ENCODE assay signal across 16 cellular contexts in genomic region chr5:170327168-170327567, GRCh38. TPM values are rescaled to one million over a fixed set of nuclear protein-coding genes. Genes with fewer than 3 reads are reported as not detected.
DNase-seq lines count a peak whose midpoint lies in the region; ATAC-seq and TF ChIP-seq lines count a peak whose summit lies in the region.
"Had no signal": no experiment of that assay in that cellular context is flagged by ENCODE, and none has a peak within 500 bp of the region (broad histone marks: within the 10 kb centered on the region; RNA-seq: fewer than 3 reads in every experiment).

No MANE protein-coding gene starts in this region.

- H3K4me1 ChIP-seq in Karpas-422 (ENCODE audit: low read length) (peaks cover 29% of the 10 kb centered on the region), smooth muscle cell (ENCODE audit: low read depth) (no peaks in the 10 kb centered on the region), PC-3 (ENCODE audit: insufficient read depth, low read length) (no peaks in the 10 kb centered on the region)
- H3K4me1 ChIP-seq: pancreas had no signal

- H3K9me2 ChIP-seq in Karpas-422 (replicated peaks; ENCODE audit: insufficient read depth, low read length) (no peaks in the 10 kb centered on the region), PC-3 (replicated peaks; ENCODE audit: low read length) (no peaks in the 10 kb centered on the region)

- WGBS in smooth muscle cell (ENCODE audit: low lambda C conversion rate) = 70% methylated on average over 4 of the region's 4 CpGs

- H3K4me3 ChIP-seq in Karpas-422 (ENCODE audit: low read length) (no peak overlapping the region), smooth muscle cell (no peak overlapping the region), PC-3 (ENCODE audit: low read length) (no peak overlapping the region)
- H3K4me3 ChIP-seq: left lung, pancreas, skin epidermis, vagina had no signal

- H3K9me3 ChIP-seq in Karpas-422 (ENCODE audit: low read length) (no peaks in the 10 kb centered on the region), smooth muscle cell (replicated peaks; ENCODE audit: low read depth) (no peaks in the 10 kb centered on the region), PC-3 (ENCODE audit: low read length) (no peaks in the 10 kb centered on the region)
- H3K9me3 ChIP-seq: left lung, pancreas, vagina had no signal

- CTCF ChIA-PET in PC-3 (lab: Charles Lee) = no interaction called here

- H3K27me3 ChIP-seq in Karpas-422 (ENCODE audit: low read length) = no peaks in the 10 kb centered on the region
- no peaks in the 10 kb centered on the region for H3K27me3 ChIP-seq in smooth muscle cell (ENCODE audit: low read depth)
- H3K27me3 ChIP-seq in PC-3 (ENCODE audit: low read length) = peaks cover 17% of the 10 kb centered on the region; the same call in 1 of the 2 replicates
- H3K27me3 ChIP-seq: left lung, pancreas, vagina had no signal

- H3K27ac ChIP-seq in Karpas-422 (ENCODE audit: low read length) (no peak overlapping the region), smooth muscle cell (ENCODE audit: low read depth) (no peak overlapping the region), PC-3 (ENCODE audit: low read length) (no peak overlapping the region)
- H3K27ac ChIP-seq: left lung, pancreas, vagina had no signal

- no peaks in the 10 kb centered on the region for H3K79me2 ChIP-seq in Karpas-422 (ENCODE audit: low read length)
- no peaks in the 10 kb centered on the region for H3K79me2 ChIP-seq in smooth muscle cell (ENCODE audit: low read depth)
- H3K79me2 ChIP-seq in PC-3 (ENCODE audit: low read length) = no peaks in the 10 kb centered on the region

- H2AFZ ChIP-seq in Karpas-422 (ENCODE audit: low read length) (no peak overlapping the region), smooth muscle cell (ENCODE audit: low read depth) (no peak overlapping the region), PC-3 (ENCODE audit: low read length) (no peak overlapping the region)

- no peak for TF ChIP-seq CTCF in GM10266 (IDR thresholded peaks at IDR 0.05; ENCODE audit: control insufficient read depth, insufficient read depth, low read depth, missing control alignments)
- TF ChIP-seq CTCF in smooth muscle cell (IDR thresholded peaks at IDR 0.05; ENCODE audit: borderline replicate concordance, insufficient read depth, poor library complexity, severe bottlenecking) = no peak
- TF ChIP-seq CTCF in PC-3 (conservative IDR thresholded peaks at IDR 0.05; ENCODE audit: low read depth, low read length) = no peak

- BruUV-seq in PC-3 (replicated peaks; lab: Mats Ljungman, UMichigan) = no TSS peak

- no peaks in the 10 kb centered on the region for H3F3A ChIP-seq in smooth muscle cell (ENCODE audit: low read depth)
- H3F3A ChIP-seq in PC-3 (ENCODE audit: low read length, unreplicated experiment) = no peaks in the 10 kb centered on the region

- peak; percentile 31 for DNase-seq in GM10266 (ENCODE audit: extremely low spot score)
- DNase-seq in Karpas-422 = no peak
- DNase-seq in cortex of kidney (lab: John Stamatoyannopoulos, UW) = no peak
- no peak for DNase-seq in smooth muscle cell (lab: John Stamatoyannopoulos, UW; ENCODE audit: unreplicated experiment)
- no peak for DNase-seq in PC-3
- no peak for DNase-seq in GF-D8 (lab: John Stamatoyannopoulos, UW)
- DNase-seq: aorta, foreskin fibroblast, left lung, NCI-H1436, pancreas, Right ventricle myocardium superior had no signal

- H4K20me1 ChIP-seq in Karpas-422 (ENCODE audit: insufficient read depth, low read depth, low read length) (no peaks in the 10 kb centered on the region), smooth muscle cell (ENCODE audit: low read depth) (no peaks in the 10 kb centered on the region), PC-3 (ENCODE audit: low read length) (no peaks in the 10 kb centered on the region)

- intact Hi-C loops in PC-3 (cut with micrococcal nuclease) = no loop called here

- POLR2A ChIA-PET in PC-3 (lab: Charles Lee; ENCODE audit: unreplicated experiment) = no interaction called here

- no peaks in the 10 kb centered on the region for H3K36me3 ChIP-seq in Karpas-422 (ENCODE audit: insufficient read depth, low read length)
- no peaks in the 10 kb centered on the region for H3K36me3 ChIP-seq in smooth muscle cell (ENCODE audit: low read depth)
- no peaks in the 10 kb centered on the region for H3K36me3 ChIP-seq in PC-3 (ENCODE audit: low read depth, low read length)
- H3K36me3 ChIP-seq: left lung, pancreas, vagina had no signal

- ATAC-seq in GM19395 (IDR thresholded peaks at IDR 0.05; ENCODE audit: unreplicated experiment) (peak; percentile 35), HG02759 (IDR thresholded peaks at IDR 0.05; ENCODE audit: unreplicated experiment) (peak; percentile 45), PC-3 (no peak)
- ATAC-seq: left lung, pancreas had no signal

- H3K9ac ChIP-seq in Karpas-422 (ENCODE audit: low read length) = no peak overlapping the region
- H3K9ac ChIP-seq in smooth muscle cell (ENCODE audit: low read depth) = no peak overlapping the region
- H3K9ac ChIP-seq in PC-3 (ENCODE audit: low read length) = no peak overlapping the region

- H3K4me2 ChIP-seq in Karpas-422 (ENCODE audit: low read depth, low read length, poor library complexity, severe bottlenecking) = peak overlapping the region; percentile 31
- H3K4me2 ChIP-seq in smooth muscle cell = no peak overlapping the region
- H3K4me2 ChIP-seq in PC-3 (ENCODE audit: low read length) = no peak overlapping the region

RNA-seq across cellular contexts. Expression of gene LCP2, which starts 29.6 kb away (rescaled TPM):
- total RNA-seq in Karpas-422 (2014; rRNA removed; shearing (Covaris generic); ENCODE audit: low replicate concordance) = 0.22 and 0.82 TPM in 2 replicates
- total RNA-seq in smooth muscle cell = 0.45 and 0.54 TPM in 2 replicates
- 2.2 and 2.7 TPM in 2 replicates for polyA plus RNA-seq in smooth muscle cell
- not detected in 2 replicates for total RNA-seq in PC-3 (2014; rRNA removed)
